24 cellular contexts compared by ENCODE assay signal in genomic region chr13:59861676-59862075, GRCh38.
"Had no signal": no experiment of that assay in that cellular context is flagged by ENCODE, and none has a peak within 500 bp of the region (broad histone marks: within the 10 kb centered on the region; RNA-seq: fewer than 3 reads in every experiment).

No MANE protein-coding gene starts in this region.

- ATAC-seq: activated CD8-positive, alpha-beta memory T cell treated with anti-CD3 and anti-CD28 coated beads, Interleukin-2, amount 10 ng/mL, durations not matched to agents 7 days and 5 days; activated CD8-positive, alpha-beta T cell treated with anti-CD3 and anti-CD28 coated beads for 36 hours; body of pancreas; effector memory CD8-positive, alpha-beta T cell; left lobe of liver; lower lobe of right lung; naive thymus-derived CD8-positive, alpha-beta T cell; T-cell had no signal

- H3K36me3 ChIP-seq: esophagus squamous epithelium, lower lobe of right lung, neural progenitor cell, sigmoid colon, spleen, thoracic aorta, WERI-Rb-1 had no signal

- H3K27ac ChIP-seq: body of pancreas, dorsolateral prefrontal cortex, esophagus squamous epithelium, lower lobe of right lung, neural progenitor cell, sigmoid colon, spleen, thoracic aorta, WERI-Rb-1 had no signal

- H2AFZ ChIP-seq: neural progenitor cell had no signal

- DNase-seq: activated CD4-positive, alpha-beta T cell treated with anti-CD3 and anti-CD28 coated beads, Interleukin-2, amount 10 ng/mL, durations not matched to agents 7 days and 5 days; activated CD4-positive, CD25-positive, alpha-beta regulatory T cell treated with anti-CD3 and anti-CD28 coated beads, Interleukin-2, amount 50 U/mL, for 72 hours; activated CD8-positive, alpha-beta memory T cell treated with anti-CD3 and anti-CD28 coated beads, Interleukin-2, amount 10 ng/mL, durations not matched to agents 7 days and 5 days; activated CD8-positive, alpha-beta T cell treated with anti-CD3 and anti-CD28 coated beads for 36 hours; activated gamma-delta T cell; activated naive CD4-positive, alpha-beta T cell treated with anti-CD3 and anti-CD28 coated beads, Interleukin-2, amount 50 U/mL, for 16 hours; activated T-cell treated with anti-CD3 and anti-CD28 coated beads for 4 hours; anterior cingulate cortex; body of pancreas; dorsolateral prefrontal cortex; effector memory CD8-positive, alpha-beta T cell; esophagus squamous epithelium; lower lobe of right lung; naive thymus-derived CD8-positive, alpha-beta T cell; posterior cingulate gyrus; sigmoid colon; spleen; stimulated activated CD4-positive, alpha-beta T cell treated with anti-CD3 and anti-CD28 coated beads, Interleukin-4, amount 100 ng/mL, for 1 hour; stimulated activated naive CD4-positive, alpha-beta T cell treated with Interleukin-2 at 50 U/mL for 16 hours; T-cell; WERI-Rb-1 had no signal

- H3K4me1 ChIP-seq: body of pancreas, esophagus squamous epithelium, lower lobe of right lung, neural progenitor cell, sigmoid colon, spleen had no signal

- H3K4me3 ChIP-seq: body of pancreas, dorsolateral prefrontal cortex, esophagus squamous epithelium, lower lobe of right lung, neural progenitor cell, sigmoid colon, spleen, thoracic aorta had no signal

- H3K9ac ChIP-seq: neural progenitor cell had no signal

- H3K9me3 ChIP-seq: body of pancreas, esophagus squamous epithelium, lower lobe of right lung, sigmoid colon, spleen, thoracic aorta had no signal

- H3K4me2 ChIP-seq: neural progenitor cell had no signal

- H3K27me3 ChIP-seq: body of pancreas, dorsolateral prefrontal cortex, esophagus squamous epithelium, neural progenitor cell, sigmoid colon, spleen had no signal
